ENCODE assay signal across 8 cellular contexts in the genomic region with DNA sequence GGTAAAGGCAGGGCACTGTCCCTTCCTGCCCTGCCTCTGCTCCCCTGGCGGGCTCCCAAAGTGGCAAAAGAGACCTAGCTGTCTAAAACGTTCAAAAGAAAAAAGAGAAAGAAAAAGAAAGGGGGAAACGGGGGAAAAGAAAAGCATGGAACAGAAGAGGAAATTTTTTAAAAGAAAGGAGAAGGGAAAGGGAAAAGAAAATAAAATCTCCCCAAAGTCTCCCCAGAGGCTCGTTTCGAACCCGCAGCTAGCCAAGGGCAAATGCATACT. TPM values are rescaled to one million over a fixed set of nuclear protein-coding genes. Genes with fewer than 3 reads are reported as not detected.
DNase-seq lines count a peak whose midpoint lies in the region; ATAC-seq and TF ChIP-seq lines count a peak whose summit lies in the region.

No MANE protein-coding gene starts in this region.

- no peak for ATAC-seq in IMR-90 (ENCODE audit: low read depth)

- H3K79me1 ChIP-seq in IMR-90 (ENCODE audit: low read depth in 1 of 2, low read length in 2 of 2), result peaks cover 0 to 5% of the 10 kb centered on the region in 2 experiments; a peak in 2 of 4 replicates

- no peaks in the 10 kb centered on the region for H3K79me2 ChIP-seq in parathyroid adenoma

- WGBS in IMR-90 (ENCODE audit: extremely low coverage in 2 of 2, insufficient read length in 1 of 2), 2 experiments, result no CpG with 5 or more reads among the region's 6 CpGs

- no peak for DNase-seq in AG10803 (ENCODE audit: low read depth)
- no peak for DNase-seq in IMR-90
- DNase-seq in fibroblast of the aortic adventitia (ENCODE audit: low read depth), result no peak
- DNase-seq in Kasumi-1 (lab: John Stamatoyannopoulos, UW), result no peak
- no peak for DNase-seq in G401 (ENCODE audit: low spot score)
- no peak for DNase-seq in activated effector memory CD4-positive, alpha-beta T cell treated with Interleukin-2 at 50 U/mL for 16 hours
- DNase-seq in NCI-H2227 (lab: John Stamatoyannopoulos, UW; ENCODE audit: unreplicated experiment), result no peak

- H4K20me1 ChIP-seq in IMR-90 (ENCODE audit: insufficient read depth, low read length), result no peaks in the 10 kb centered on the region

- no peak for TF ChIP-seq POLR2A in IMR-90 (IDR thresholded peaks at IDR 0.05; ENCODE audit: low read depth, low read length)

- H2BK5ac ChIP-seq in IMR-90 (ENCODE audit: low read depth, low read length, poor library complexity, severe bottlenecking), result peak overlapping the region; percentile 86

- peaks cover 11% of the 10 kb centered on the region for H3K4me1 ChIP-seq in IMR-90 (ENCODE audit: control insufficient read depth, insufficient read depth, low read length)
- H3K4me1 ChIP-seq in parathyroid adenoma, result no peaks in the 10 kb centered on the region

- TF ChIP-seq CTCF in AG10803 (conservative IDR thresholded peaks at IDR 0.05; ENCODE audit: low read length), result no peak
- no peak for TF ChIP-seq CTCF in IMR-90 (conservative IDR thresholded peaks at IDR 0.05; ENCODE audit: low read depth, low read length)
- no peak for TF ChIP-seq CTCF in fibroblast of the aortic adventitia (IDR thresholded peaks at IDR 0.05; ENCODE audit: insufficient read depth, low read length)
- TF ChIP-seq CTCF in parathyroid adenoma (IDR thresholded peaks at IDR 0.05), result no peak

- peak overlapping the region; percentile 58; the same call in 1 of the 2 replicates for H4K5ac ChIP-seq in IMR-90 (ENCODE audit: low read depth, low read length)

- POLR2A ChIA-PET in IMR-90 (lab: Charles Lee; ENCODE audit: unreplicated experiment), result no interaction called here

- dilution Hi-C loops in IMR-90 (cut with HindIII; ENCODE audit: low sequenced_read_pairs, unreplicated experiment), result no loop called here

- peak overlapping the region; percentile 52; the same call in 1 of the 2 replicates for H3K9ac ChIP-seq in IMR-90 (ENCODE audit: low read depth, low read length)
- H3K9ac ChIP-seq in parathyroid adenoma, result no peak overlapping the region

- no peak for TF ChIP-seq RAD21 in IMR-90 (IDR thresholded peaks at IDR 0.05; ENCODE audit: low read length)

- peak overlapping the region; percentile 98 for H3K14ac ChIP-seq in IMR-90 (replicated peaks; ENCODE audit: low read depth, low read length)

- H3K36me3 ChIP-seq in IMR-90 (ENCODE audit: control insufficient read depth, insufficient read depth, low read length), result no peaks in the 10 kb centered on the region
- H3K36me3 ChIP-seq in parathyroid adenoma (ENCODE audit: control insufficient read depth, insufficient read depth, low read length), result no peaks in the 10 kb centered on the region

- in situ Hi-C loops in IMR-90 (cut with MboI; ENCODE audit: low sequenced_read_pairs) (no loop called here), G401 (cut with HindIII; ENCODE audit: low sequenced_read_pairs) (no loop called here)

- H2AFZ ChIP-seq in IMR-90 (replicated peaks; ENCODE audit: low read length, poor library complexity) (peak overlapping the region; percentile 92), parathyroid adenoma (no peak overlapping the region)

- no TSS peak for BruUV-seq in IMR-90 (replicated peaks; lab: Mats Ljungman, UMichigan)

- H3K23ac ChIP-seq in IMR-90 (ENCODE audit: low read depth, low read length), result peak overlapping the region; percentile 100

- peak overlapping the region; percentile 96; the same call in 1 of the 2 replicates for H2BK20ac ChIP-seq in IMR-90 (ENCODE audit: low read depth, low read length)

- H3K9me3 ChIP-seq in IMR-90 (ENCODE audit: control insufficient read depth, insufficient read depth, low read length), result 0 out of 2 replicates have a peak, but pooled peaks cover 2% of the 10 kb centered on the region
- no peaks in the 10 kb centered on the region for H3K9me3 ChIP-seq in parathyroid adenoma (ENCODE audit: control insufficient read depth, low read length)

- H3K4me2 ChIP-seq in IMR-90 (ENCODE audit: low read depth, low read length) (peak overlapping the region; percentile 91), parathyroid adenoma (ENCODE audit: low read length) (peak overlapping the region; percentile 28)

- intact Hi-C loops in IMR-90 (cut with micrococcal nuclease), result loop anchor here (1.0 to 10.0 kb wide), 4 partner anchors 105 to 263 kb away; a partner anchor contains a TSS

- peak overlapping the region; percentile 89 for H4K91ac ChIP-seq in IMR-90 (ENCODE audit: insufficient read depth, low read depth, low read length)

- H3K18ac ChIP-seq in IMR-90 (ENCODE audit: low read depth, low read length), result peak overlapping the region; percentile 48; the same call in 1 of the 2 replicates

- H3K4ac ChIP-seq in IMR-90 (ENCODE audit: low read depth, low read length), result peak overlapping the region; percentile 99

- CTCF ChIA-PET in IMR-90 (lab: Yijun Ruan, JAX), result no interaction called here

- H3K9me1 ChIP-seq in IMR-90 (ENCODE audit: insufficient read depth, low read length), result peaks cover 6% of the 10 kb centered on the region

- H3K27me3 ChIP-seq in IMR-90 (ENCODE audit: control insufficient read depth, insufficient read depth, low read length) (peaks cover 3% of the 10 kb centered on the region; the same call in 1 of the 2 replicates), parathyroid adenoma (ENCODE audit: control insufficient read depth, insufficient read depth, low read length) (no peaks in the 10 kb centered on the region)

- H3K56ac ChIP-seq in IMR-90 (ENCODE audit: extremely low read depth, insufficient read depth, low read length), result no peak overlapping the region

- H3K27ac ChIP-seq in IMR-90 (ENCODE audit: insufficient read depth, low read length) (no peak overlapping the region), parathyroid adenoma (peak overlapping the region; percentile 67)

- H2AK9ac ChIP-seq in IMR-90 (replicated peaks; ENCODE audit: low read depth, low read length, poor library complexity), result peak overlapping the region; percentile 58

- peak overlapping the region; percentile 93 for H2BK120ac ChIP-seq in IMR-90 (ENCODE audit: low read depth, low read length)

- peak overlapping the region; percentile 60 to 95; a peak in 3 of 4 replicates for H4K8ac ChIP-seq in IMR-90 (ENCODE audit: low read depth in 2 of 2, low read length in 2 of 2)

- peak overlapping the region; percentile 99 for H2AK5ac ChIP-seq in IMR-90 (ENCODE audit: low read depth, low read length)

- peak overlapping the region; percentile 60 for H3K4me3 ChIP-seq in AG10803 (ENCODE audit: low read length)
- peak overlapping the region; percentile 43 for H3K4me3 ChIP-seq in IMR-90 (ENCODE audit: insufficient read depth, low read depth, low read length)
- H3K4me3 ChIP-seq in fibroblast of the aortic adventitia (ENCODE audit: low read depth, low read length), result peak overlapping the region; percentile 37
- H3K4me3 ChIP-seq in parathyroid adenoma (ENCODE audit: low read depth, low read length), result peak overlapping the region; percentile 24

- peak overlapping the region; percentile 97; the same call in 2 of the 3 replicates for H2BK15ac ChIP-seq in IMR-90 (ENCODE audit: low read depth, low read length)

TF ChIP-seq in IMR-90, 13 proteins besides CTCF, POLR2A, EP300 and RAD21:
- TF ChIP-seq MAZ (IDR thresholded peaks at IDR 0.05; ENCODE audit: borderline replicate concordance, low read depth, low read length) (no peak), RCOR1 (IDR thresholded peaks at IDR 0.05; ENCODE audit: insufficient replicate concordance, low read length) (no peak), SMC3 (IDR thresholded peaks at IDR 0.05; ENCODE audit: low read depth, low read length) (no peak), NFE2L2 (IDR thresholded peaks at IDR 0.05; ENCODE audit: low read depth, low read length) (no peak), CEBPB (IDR thresholded peaks at IDR 0.05; ENCODE audit: low read depth, low read length) (no peak), BHLHE40 (IDR thresholded peaks at IDR 0.05; ENCODE audit: low read depth, low read length) (no peak), CHD1 (IDR thresholded peaks at IDR 0.05; ENCODE audit: low read depth, low read length) (no peak)
- TF ChIP-seq, protein P1, sequence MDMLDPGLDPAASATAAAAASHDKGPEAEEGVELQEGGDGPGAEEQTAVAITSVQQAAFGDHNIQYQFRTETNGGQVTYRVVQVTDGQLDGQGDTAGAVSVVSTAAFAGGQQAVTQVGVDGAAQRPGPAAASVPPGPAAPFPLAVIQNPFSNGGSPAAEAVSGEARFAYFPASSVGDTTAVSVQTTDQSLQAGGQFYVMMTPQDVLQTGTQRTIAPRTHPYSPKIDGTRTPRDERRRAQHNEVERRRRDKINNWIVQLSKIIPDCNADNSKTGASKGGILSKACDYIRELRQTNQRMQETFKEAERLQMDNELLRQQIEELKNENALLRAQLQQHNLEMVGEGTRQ (IDR thresholded peaks at IDR 0.05; ENCODE audit: low read depth, low read length), result no peak
- TF ChIP-seq, protein P2, sequence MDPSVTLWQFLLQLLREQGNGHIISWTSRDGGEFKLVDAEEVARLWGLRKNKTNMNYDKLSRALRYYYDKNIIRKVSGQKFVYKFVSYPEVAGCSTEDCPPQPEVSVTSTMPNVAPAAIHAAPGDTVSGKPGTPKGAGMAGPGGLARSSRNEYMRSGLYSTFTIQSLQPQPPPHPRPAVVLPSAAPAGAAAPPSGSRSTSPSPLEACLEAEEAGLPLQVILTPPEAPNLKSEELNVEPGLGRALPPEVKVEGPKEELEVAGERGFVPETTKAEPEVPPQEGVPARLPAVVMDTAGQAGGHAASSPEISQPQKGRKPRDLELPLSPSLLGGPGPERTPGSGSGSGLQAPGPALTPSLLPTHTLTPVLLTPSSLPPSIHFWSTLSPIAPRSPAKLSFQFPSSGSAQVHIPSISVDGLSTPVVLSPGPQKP (IDR thresholded peaks at IDR 0.05; ENCODE audit: borderline replicate concordance, low read depth, low read length), result no peak
TF ChIP-seq in IMR-90: peak in this region for 0.

RNA-seq across cellular contexts. Expression of a gene that starts 37.0 kb away (rescaled TPM):
- total RNA-seq in IMR-90 (2012; rRNA removed), result 10.0 and 10.4 TPM in 2 replicates
- polyA plus RNA-seq in IMR-90 (2012; rRNA removed), result 4.4 and 4.5 TPM in 2 replicates
- polyA plus RNA-seq in IMR-90 (2012; cell fraction: cytosol; rRNA removed), result 1.6 and 2.5 TPM in 2 replicates
- polyA plus RNA-seq in IMR-90 (2012; cell fraction: nucleus; rRNA removed; ENCODE audit: low replicate concordance), result 1.3 and 3.9 TPM in 2 replicates
- 0.36 and 1.3 TPM in 2 replicates for total RNA-seq in fibroblast of the aortic adventitia (ENCODE audit: low replicate concordance)
- not detected in 2 replicates for total RNA-seq in G401 (2014; rRNA removed; shearing (Covaris generic))
